In the genomic region with DNA sequence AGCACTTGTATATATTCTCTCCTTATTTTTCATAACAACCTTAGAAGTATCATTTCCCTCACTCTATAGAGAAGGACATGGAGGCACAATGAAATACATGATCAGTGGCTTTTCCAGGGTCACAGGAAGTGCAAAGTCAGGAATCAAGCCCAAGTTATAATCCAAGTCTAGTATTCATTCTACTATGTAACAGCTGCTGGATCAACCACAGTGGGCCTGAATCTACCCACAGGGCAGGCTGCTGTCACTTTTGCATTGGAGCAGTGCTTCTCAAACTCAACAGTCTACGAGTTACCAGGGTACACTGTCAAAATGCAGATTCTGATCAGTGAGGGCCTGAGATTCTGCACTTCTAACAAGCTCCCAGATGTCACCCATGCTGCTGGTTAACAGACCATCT, we compare ENCODE assay signal across 9 cellular contexts. TPM values are rescaled to one million over a fixed set of nuclear protein-coding genes. Genes with fewer than 3 reads are reported as not detected.
A peak's percentile ranks its signal among the peaks of the same experiment; 100 is the strongest.
DNase-seq lines count a peak whose midpoint lies in the region; ATAC-seq and TF ChIP-seq lines count a peak whose summit lies in the region.
"Had no signal": no experiment of that assay in that cellular context is flagged by ENCODE, and none has a peak within 500 bp of the region (broad histone marks: within the 10 kb centered on the region; RNA-seq: fewer than 3 reads in every experiment).

No MANE protein-coding gene starts in this region.

- TF ChIP-seq EP300 in SK-N-SH (IDR thresholded peaks at IDR 0.05; ENCODE audit: borderline replicate concordance in 1 of 2, low read depth in 1 of 2, low read length in 1 of 2) (no peak), stomach (IDR thresholded peaks at IDR 0.05) (no peak)

- H4K20me1 ChIP-seq in SK-N-SH (ENCODE audit: insufficient read depth): 0 out of 2 replicates have a peak, but pooled peaks cover 7% of the 10 kb centered on the region

- no peak for TF ChIP-seq POLR2A in stomach (IDR thresholded peaks at IDR 0.05)

- peaks cover 0 to 4% of the 10 kb centered on the region in 2 experiments; a peak in 2 of 4 replicates for H3K4me1 ChIP-seq in SK-N-SH (ENCODE audit: control insufficient read depth in 1 of 2, insufficient read depth in 2 of 2, low read depth in 1 of 2, low read length in 1 of 2)
- H3K4me1 ChIP-seq in stomach: peaks cover 0 to 10% (median 6%) of the 10 kb centered on the region in 4 donors

- no peak for ATAC-seq in HG02642 (IDR thresholded peaks at IDR 0.05; ENCODE audit: poor library complexity, unreplicated experiment)

- no peak for TF ChIP-seq CTCF in SK-N-SH (IDR thresholded peaks at IDR 0.05)
- no peak for TF ChIP-seq CTCF in stomach (IDR thresholded peaks at IDR 0.05)

- H3K4me3 ChIP-seq in SK-N-SH (ENCODE audit: low read depth in 2 of 2, low read length in 1 of 2) (no peak overlapping the region), stomach (no peak overlapping the region)
- H3K4me3 ChIP-seq: body of pancreas had no signal

- no peaks in the 10 kb centered on the region for H3K79me2 ChIP-seq in SK-N-SH (ENCODE audit: insufficient read depth)

- H3K36me3 ChIP-seq in SK-N-SH (replicated peaks in 1 of 2; ENCODE audit: control insufficient read depth in 1 of 2, insufficient read depth in 2 of 2, low read length in 1 of 2): peaks cover 67% of the 10 kb centered on the region in 2 experiments
- peaks cover 93 to 100% (median 100%) of the 10 kb centered on the region in 4 donors for H3K36me3 ChIP-seq in stomach

- POLR2A ChIA-PET in SK-N-SH (lab: Yijun Ruan, JAX): interaction anchor here (1.1 kb wide), 1 partner anchor 89 kb away, joined by 4 read pairs; no protein-coding TSS in a partner anchor

- H2AFZ ChIP-seq in SK-N-SH (ENCODE audit: low read depth): no peak overlapping the region

- no peaks in the 10 kb centered on the region for H3K9me3 Mint-ChIP-seq in activated naive CD4-positive, alpha-beta T cell treated with anti-CD3 and anti-CD28 coated beads for 36 hours

- no peak overlapping the region for H3K4me2 ChIP-seq in SK-N-SH

- H3K27ac ChIP-seq in SK-N-SH (ENCODE audit: low read depth in 2 of 2, low read length in 1 of 2) (peak overlapping the region; percentile 32 to 43), stomach (peak overlapping the region in 4 of 5 donors; percentile 4 to 39 (median 34))

- 73% methylated on average over 1 of the region's 1 CpG for WGBS in SK-N-SH (ENCODE audit: low lambda C conversion rate)
- 50 to 77% (median 73%) methylated on average over 1 of the region's 1 CpG for WGBS in stomach, 5 donors

- CTCF ChIA-PET in activated naive CD4-positive, alpha-beta T cell treated with anti-CD3 and anti-CD28 coated beads for 36 hours (lab: Charles Lee): interaction anchor here (0.6 to 5.2 kb wide), 16 partner anchors 9 to 206 kb away, joined by 3 to 63 read pairs (median 5); no protein-coding TSS in a partner anchor
- CTCF ChIA-PET in SK-N-SH (lab: Yijun Ruan, JAX): interaction anchor here (0.8 to 8.7 kb wide), 21 partner anchors 8 to 237 kb away, joined by 3 to 132 read pairs (median 4); a partner anchor contains a TSS

- H3F3A ChIP-seq in SK-N-SH (replicated peaks; ENCODE audit: insufficient read depth): peaks cover 27% of the 10 kb centered on the region

- no peak for DNase-seq in activated naive CD4-positive, alpha-beta T cell treated with anti-CD3 and anti-CD28 coated beads for 36 hours
- no peak for DNase-seq in activated naive CD4-positive, alpha-beta T cell treated with Interleukin-2 at 50 U/mL for 16 hours
- no peak for DNase-seq in SK-N-SH
- peak; percentile 36 for DNase-seq in islet precursor cell
- no peak for DNase-seq in stomach
- DNase-seq in KG1 (lab: John Stamatoyannopoulos, UW): no peak
- DNase-seq in activated CD4-positive, alpha-beta T cell treated with anti-CD3 and anti-CD28 coated beads for 48 hours: no peak

- no peak for TF ChIP-seq RAD21 in SK-N-SH (IDR thresholded peaks at IDR 0.05; ENCODE audit: low read length)

- intact Hi-C loops in activated naive CD4-positive, alpha-beta T cell treated with anti-CD3 and anti-CD28 coated beads for 36 hours (cut with micrococcal nuclease): loop anchor here (1.0 kb wide), 1 partner anchor 57 kb away; no protein-coding TSS in a partner anchor
- intact Hi-C loops in stomach (cut with DNase I; ENCODE audit: low total_unique reads): loop anchor here (10.0 kb wide), 1 partner anchor 91 kb away; no protein-coding TSS in a partner anchor

- H3K4me1 Mint-ChIP-seq in activated naive CD4-positive, alpha-beta T cell treated with anti-CD3 and anti-CD28 coated beads for 36 hours (ENCODE audit: low read depth): no peaks in the 10 kb centered on the region

- H3K27ac Mint-ChIP-seq in activated naive CD4-positive, alpha-beta T cell treated with anti-CD3 and anti-CD28 coated beads for 36 hours: peak overlapping the region; percentile 50

- H3K9me2 ChIP-seq in SK-N-SH: no peaks in the 10 kb centered on the region

- H3K27me3 Mint-ChIP-seq in activated naive CD4-positive, alpha-beta T cell treated with anti-CD3 and anti-CD28 coated beads for 36 hours (ENCODE audit: low read depth): no peaks in the 10 kb centered on the region

- H3K36me3 Mint-ChIP-seq in activated naive CD4-positive, alpha-beta T cell treated with anti-CD3 and anti-CD28 coated beads for 36 hours (ENCODE audit: low read depth): peaks cover 36% of the 10 kb centered on the region

- H3K9me3 ChIP-seq in SK-N-SH (no peaks in the 10 kb centered on the region), stomach (no peaks in the 10 kb centered on the region)
- H3K9me3 ChIP-seq: body of pancreas had no signal

- H3K9ac ChIP-seq in SK-N-SH: no peak overlapping the region

- H3K27me3 ChIP-seq in SK-N-SH (ENCODE audit: insufficient read depth) (no peaks in the 10 kb centered on the region), stomach (no peaks in the 10 kb centered on the region)
- H3K27me3 ChIP-seq: body of pancreas had no signal

- H3K4me3 Mint-ChIP-seq in activated naive CD4-positive, alpha-beta T cell treated with anti-CD3 and anti-CD28 coated beads for 36 hours: no peak overlapping the region

TF ChIP-seq in SK-N-SH, 30 proteins besides CTCF, POLR2A, EP300 and RAD21:
- TF ChIP-seq GATA2 (CRISPR knock-in tag; IDR thresholded peaks at IDR 0.05): no peak

RNA-seq across cellular contexts. Expression of a gene that starts 18.3 kb away (rescaled TPM):
- total RNA-seq in activated naive CD4-positive, alpha-beta T cell treated with anti-CD3 and anti-CD28 coated beads for 36 hours: 10 to 100 TPM; 20.7 to 26.5 TPM
- polyA plus RNA-seq in SK-N-SH (2012; rRNA removed) (71.5 and 84.2 TPM in 2 replicates), stomach (10 to 100 TPM; 29.7 to 36.4 (median 30.7) TPM)
- polyA plus RNA-seq in SK-N-SH (2012; cell fraction: cytosol; rRNA removed): 48.0 and 62.5 TPM in 2 replicates
- polyA plus RNA-seq in SK-N-SH (2012; cell fraction: nucleus; rRNA removed): 76.4 and 107 TPM in 2 replicates
- 10 to 100 TPM in 4 of 5 donors, 1 to 10 TPM in 1; 5.4 to 98.6 (median 35.9) TPM for total RNA-seq in stomach

RNA-seq across cellular contexts. Expression of a gene that starts 18.4 kb away (rescaled TPM):
- total RNA-seq in activated naive CD4-positive, alpha-beta T cell treated with anti-CD3 and anti-CD28 coated beads for 36 hours: 10 to 100 TPM; 54.9 to 64.0 TPM
- 49.0 and 50.0 TPM in 2 replicates for polyA plus RNA-seq in SK-N-SH (2012; rRNA removed)
- 46.6 and 47.9 TPM in 2 replicates for polyA plus RNA-seq in SK-N-SH (2012; cell fraction: cytosol; rRNA removed)
- polyA plus RNA-seq in SK-N-SH (2012; cell fraction: nucleus; rRNA removed): 25.6 and 31.3 TPM in 2 replicates
- 10 to 100 TPM; 11.6 to 30.6 (median 14.5) TPM for total RNA-seq in stomach
- 10 to 100 TPM; 50.9 to 71.0 (median 52.7) TPM for polyA plus RNA-seq in stomach

RNA-seq across cellular contexts. Expression of a gene that starts 34.0 kb away (rescaled TPM):
- 10 to 100 TPM; 95.0 to 95.6 TPM for total RNA-seq in activated naive CD4-positive, alpha-beta T cell treated with anti-CD3 and anti-CD28 coated beads for 36 hours
- polyA plus RNA-seq in SK-N-SH (2012; rRNA removed) (56.9 and 83.9 TPM in 2 replicates), stomach (10 to 100 TPM; 30.9 to 59.6 (median 30.9) TPM)
- 29.5 and 42.8 TPM in 2 replicates for polyA plus RNA-seq in SK-N-SH (2012; cell fraction: cytosol; rRNA removed)
- polyA plus RNA-seq in SK-N-SH (2012; cell fraction: nucleus; rRNA removed): 176 and 209 TPM in 2 replicates
- 100 to 1,000 TPM in 1 of 5 donors, 10 to 100 TPM in 4; 55.1 to 146 (median 59.7) TPM for total RNA-seq in stomach

RNA-seq across cellular contexts. Expression of a gene that starts 34.5 kb away (rescaled TPM):
- total RNA-seq in activated naive CD4-positive, alpha-beta T cell treated with anti-CD3 and anti-CD28 coated beads for 36 hours: 1 to 10 TPM in 1 of 2 experiments, under 1 TPM in 1; 0.86 to 1.3 TPM
- 37.9 and 38.8 TPM in 2 replicates for polyA plus RNA-seq in SK-N-SH (2012; rRNA removed)
- 18.2 and 31.1 TPM in 2 replicates for polyA plus RNA-seq in SK-N-SH (2012; cell fraction: cytosol; rRNA removed)
- polyA plus RNA-seq in SK-N-SH (2012; cell fraction: nucleus; rRNA removed): 22.1 and 34.2 TPM in 2 replicates
- 10 to 100 TPM in 1 of 5 donors, 1 to 10 TPM in 4; 1.3 to 22.9 (median 3.1) TPM for total RNA-seq in stomach
- polyA plus RNA-seq in stomach: 10 to 100 TPM in 2 of 3 donors, 1 to 10 TPM in 1; 9.3 to 14.8 (median 10.5) TPM

RNA-seq across cellular contexts. Expression of a gene that starts 38.2 kb away (rescaled TPM):
- 1,000 to 10,000 TPM; 1,371 to 1,393 TPM for total RNA-seq in activated naive CD4-positive, alpha-beta T cell treated with anti-CD3 and anti-CD28 coated beads for 36 hours
- polyA plus RNA-seq in SK-N-SH (2012; rRNA removed) (398 and 419 TPM in 2 replicates), stomach (100 to 1,000 TPM; 116 to 180 (median 137) TPM)
- polyA plus RNA-seq in SK-N-SH (2012; cell fraction: cytosol; rRNA removed): 320 and 415 TPM in 2 replicates
- polyA plus RNA-seq in SK-N-SH (2012; cell fraction: nucleus; rRNA removed): 161 and 207 TPM in 2 replicates
- 100 to 1,000 TPM in 1 of 5 donors, 10 to 100 TPM in 4; 29.2 to 122 (median 95.6) TPM for total RNA-seq in stomach
